9 cellular contexts compared by ENCODE assay signal in the genomic region with DNA sequence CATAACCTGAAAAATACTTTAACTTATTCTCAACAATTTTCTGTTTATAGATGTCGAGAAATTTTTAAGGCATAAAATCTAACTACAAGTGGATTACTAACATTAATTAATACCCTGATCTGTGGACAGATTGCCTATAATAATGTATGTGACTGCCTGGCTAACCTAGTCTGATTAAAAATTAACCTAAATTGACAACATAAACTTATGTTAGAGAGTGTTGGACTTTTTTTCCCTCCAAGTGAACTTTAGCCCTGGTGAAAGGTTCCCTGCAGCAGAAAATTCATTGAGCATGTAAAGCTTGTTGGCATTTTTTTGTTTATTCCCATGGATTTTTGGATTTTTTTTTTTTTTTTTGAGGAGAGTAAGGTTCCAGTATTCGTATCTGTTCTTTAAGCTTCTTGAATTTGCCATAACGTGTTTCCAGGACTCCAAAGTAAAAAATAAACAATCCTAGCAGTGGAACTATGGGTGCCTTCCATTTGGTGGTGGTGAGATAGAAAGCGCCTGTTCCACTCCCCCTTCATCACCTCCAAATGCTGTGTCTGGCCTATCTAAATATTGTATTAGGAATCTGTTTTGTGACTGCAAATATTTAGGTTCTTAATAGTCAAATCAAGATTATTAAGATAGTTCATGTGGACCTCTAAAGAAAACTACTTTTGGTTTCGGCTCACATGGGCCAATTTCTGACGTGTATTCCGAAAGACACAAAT. TPM values are rescaled to one million over a fixed set of nuclear protein-coding genes. Genes with fewer than 3 reads are reported as not detected.
DNase-seq lines count a peak whose midpoint lies in the region; ATAC-seq, FAIRE-seq and TF ChIP-seq lines count a peak whose summit lies in the region.
"Had no signal": no experiment of that assay in that cellular context is flagged by ENCODE, and none has a peak within 500 bp of the region (broad histone marks: within the 10 kb centered on the region; RNA-seq: fewer than 3 reads in every experiment).

No MANE protein-coding gene starts in this region.

- in situ Hi-C loops in transverse colon (cut with MboI; ENCODE audit: low pct_ligation_motif_present in 1 of 4, low pct_unique_long_range_greater_than_20kb in 1 of 4, low sequenced_read_pairs in 3 of 4) = loop anchor here in 3 of 4 donors (10.0 to 25.0 kb wide), 2 partner anchors 176 to 414 kb away; no protein-coding TSS in a partner anchor

- no peaks in the 10 kb centered on the region for H3K27me3 Mint-ChIP-seq in activated naive CD8-positive, alpha-beta T cell treated with anti-CD3 and anti-CD28 coated beads, Interleukin-2, amount 10 ng/mL, durations not matched to agents 7 days and 5 days
- peaks cover 4% of the 10 kb centered on the region for H3K27me3 Mint-ChIP-seq in activated naive CD8-positive, alpha-beta T cell treated with anti-CD3 and anti-CD28 coated beads for 36 hours
- H3K27me3 Mint-ChIP-seq: memory B cell had no signal

- 20% methylated on average over 7 of the region's 7 CpGs for WGBS in right lobe of liver (ENCODE audit: insufficient coverage, low coverage, low lambda C conversion rate, missing lambda C conversion rate)
- WGBS in transverse colon (ENCODE audit: low coverage in 1 of 2), 2 donors = 30 to 38% methylated on average over 7 of the region's 7 CpGs

- H3K4me3 ChIP-seq in breast epithelium (peak overlapping the region; percentile 43 to 68 (median 57)), right lobe of liver (peak overlapping the region; percentile 57 to 64 (median 61)), transverse colon (peak overlapping the region; percentile 40 to 75 (median 50))

- H3K9me3 ChIP-seq in breast epithelium (no peaks in the 10 kb centered on the region), right lobe of liver (no peaks in the 10 kb centered on the region), transverse colon (no peaks in the 10 kb centered on the region)

- no peak for TF ChIP-seq EP300 in transverse colon (IDR thresholded peaks at IDR 0.05; ENCODE audit: low read depth)

- ATAC-seq in activated naive CD8-positive, alpha-beta T cell treated with anti-CD3 and anti-CD28 coated beads, Interleukin-2, amount 10 ng/mL, durations not matched to agents 7 days and 5 days (ENCODE audit: low read depth) = no peak
- ATAC-seq in right lobe of liver = peak; percentile 46 to 60 (median 57)

- H3K36me3 ChIP-seq in breast epithelium = no peaks in the 10 kb centered on the region
- peaks cover 0 to 22% (median 15%) of the 10 kb centered on the region in 4 donors for H3K36me3 ChIP-seq in right lobe of liver
- peaks cover 0 to 15% (median 7%) of the 10 kb centered on the region in 4 donors for H3K36me3 ChIP-seq in transverse colon

- no peak for TF ChIP-seq POLR2A in breast epithelium (IDR thresholded peaks at IDR 0.05)
- TF ChIP-seq POLR2A in right lobe of liver (IDR thresholded peaks at IDR 0.05) = no peak
- TF ChIP-seq POLR2A in transverse colon (IDR thresholded peaks at IDR 0.05) = peak; percentile 40

- no peaks in the 10 kb centered on the region for H3K27me3 ChIP-seq in breast epithelium
- H3K27me3 ChIP-seq in right lobe of liver = no peaks in the 10 kb centered on the region
- no peaks in the 10 kb centered on the region for H3K27me3 ChIP-seq in transverse colon

- POLR2A ChIA-PET in activated naive CD8-positive, alpha-beta T cell treated with anti-CD3 and anti-CD28 coated beads, Interleukin-2, amount 10 ng/mL, durations not matched to agents 7 days and 5 days (lab: Charles Lee) = interaction anchor here (0.6 to 1.4 kb wide), 4 partner anchors 13 to 442 kb away, joined by 3 to 6 read pairs (median 4); a partner anchor contains a TSS

- FAIRE-seq in frontal cortex (lab: Jason Lieb, UNC) = no peak

- no peak for DNase-seq in activated naive CD8-positive, alpha-beta T cell treated with anti-CD3 and anti-CD28 coated beads, Interleukin-2, amount 10 ng/mL, durations not matched to agents 7 days and 5 days
- no peak for DNase-seq in activated naive CD8-positive, alpha-beta T cell treated with anti-CD3 and anti-CD28 coated beads for 36 hours
- DNase-seq in breast epithelium (ENCODE audit: low spot score in 2 of 2) = no peak
- no peak for DNase-seq in right lobe of liver
- DNase-seq in transverse colon = no peak
- no peak for DNase-seq in superior temporal gyrus (ENCODE audit: extremely low spot score)
- DNase-seq in COLO829 (ENCODE audit: low spot score) = no peak
- no peak for DNase-seq in frontal cortex (ENCODE audit: low spot score in 2 of 2)

- peaks cover 18% of the 10 kb centered on the region for H3K36me3 Mint-ChIP-seq in activated naive CD8-positive, alpha-beta T cell treated with anti-CD3 and anti-CD28 coated beads, Interleukin-2, amount 10 ng/mL, durations not matched to agents 7 days and 5 days
- peaks cover 22% of the 10 kb centered on the region for H3K36me3 Mint-ChIP-seq in activated naive CD8-positive, alpha-beta T cell treated with anti-CD3 and anti-CD28 coated beads for 36 hours
- H3K36me3 Mint-ChIP-seq: memory B cell had no signal

- TF ChIP-seq CTCF in breast epithelium (IDR thresholded peaks at IDR 0.05) (no peak), right lobe of liver (IDR thresholded peaks at IDR 0.05) (no peak), transverse colon (IDR thresholded peaks at IDR 0.05) (no peak)

- H3K27ac Mint-ChIP-seq in activated naive CD8-positive, alpha-beta T cell treated with anti-CD3 and anti-CD28 coated beads, Interleukin-2, amount 10 ng/mL, durations not matched to agents 7 days and 5 days = no peak overlapping the region
- H3K27ac Mint-ChIP-seq in activated naive CD8-positive, alpha-beta T cell treated with anti-CD3 and anti-CD28 coated beads for 36 hours = no peak overlapping the region
- H3K27ac Mint-ChIP-seq: memory B cell had no signal

- H3K4me1 ChIP-seq in breast epithelium = no peaks in the 10 kb centered on the region
- H3K4me1 ChIP-seq in right lobe of liver = peaks cover 0 to 15% (median 5%) of the 10 kb centered on the region in 4 donors
- H3K4me1 ChIP-seq in transverse colon = peaks cover 10 to 61% (median 46%) of the 10 kb centered on the region in 4 donors

- H3K4me1 Mint-ChIP-seq in activated naive CD8-positive, alpha-beta T cell treated with anti-CD3 and anti-CD28 coated beads, Interleukin-2, amount 10 ng/mL, durations not matched to agents 7 days and 5 days = peaks cover 37% of the 10 kb centered on the region
- H3K4me1 Mint-ChIP-seq in activated naive CD8-positive, alpha-beta T cell treated with anti-CD3 and anti-CD28 coated beads for 36 hours = peaks cover 36% of the 10 kb centered on the region

- intact Hi-C loops in breast epithelium (cut with DNase I; ENCODE audit: low total_unique reads) = loop anchor here (10.0 kb wide), 1 partner anchor 176 kb away; no protein-coding TSS in a partner anchor
- intact Hi-C loops in right lobe of liver (cut with DNase I) = loop anchor here in 1 of 2 donors (10.0 kb wide), 1 partner anchor 176 kb away; no protein-coding TSS in a partner anchor
- intact Hi-C loops in transverse colon (cut with DNase I; ENCODE audit: low total_unique reads) = loop anchor here (10.0 kb wide), 1 partner anchor 426 kb away; no protein-coding TSS in a partner anchor

- no peaks in the 10 kb centered on the region for H3K9me3 Mint-ChIP-seq in activated naive CD8-positive, alpha-beta T cell treated with anti-CD3 and anti-CD28 coated beads, Interleukin-2, amount 10 ng/mL, durations not matched to agents 7 days and 5 days
- H3K9me3 Mint-ChIP-seq in activated naive CD8-positive, alpha-beta T cell treated with anti-CD3 and anti-CD28 coated beads for 36 hours = no peaks in the 10 kb centered on the region
- H3K9me3 Mint-ChIP-seq: memory B cell had no signal

- H3K27ac ChIP-seq in breast epithelium (peak overlapping the region; percentile 65 to 91), right lobe of liver (peak overlapping the region; percentile 68 to 82 (median 82)), transverse colon (peak overlapping the region; percentile 84 to 94 (median 90))

- H3K4me3 Mint-ChIP-seq in activated naive CD8-positive, alpha-beta T cell treated with anti-CD3 and anti-CD28 coated beads, Interleukin-2, amount 10 ng/mL, durations not matched to agents 7 days and 5 days = peak overlapping the region; percentile 18
- H3K4me3 Mint-ChIP-seq in activated naive CD8-positive, alpha-beta T cell treated with anti-CD3 and anti-CD28 coated beads for 36 hours = no peak overlapping the region

RNA-seq across cellular contexts. Expression of a gene that starts 36.1 kb away (rescaled TPM):
- 10 to 100 TPM; 20.3 to 22.7 TPM for total RNA-seq in activated naive CD8-positive, alpha-beta T cell treated with anti-CD3 and anti-CD28 coated beads, Interleukin-2, amount 10 ng/mL, durations not matched to agents 7 days and 5 days
- total RNA-seq in activated naive CD8-positive, alpha-beta T cell treated with anti-CD3 and anti-CD28 coated beads for 36 hours = 10 to 100 TPM; 30.6 to 30.7 TPM
- total RNA-seq in breast epithelium (100 to 1,000 TPM in 2 of 3 donors, 10 to 100 TPM in 1; 87.2 to 179 (median 145) TPM), right lobe of liver (10 to 100 TPM; 23.0 to 64.5 (median 38.5) TPM), transverse colon (100 to 1,000 TPM in 3 of 4 donors, 10 to 100 TPM in 1; 90.0 to 311 (median 289) TPM), frontal cortex (29.3 TPM)

RNA-seq across cellular contexts. Expression of a gene that starts 43.9 kb away (rescaled TPM):
- not detected for total RNA-seq in activated naive CD8-positive, alpha-beta T cell treated with anti-CD3 and anti-CD28 coated beads, Interleukin-2, amount 10 ng/mL, durations not matched to agents 7 days and 5 days
- total RNA-seq in activated naive CD8-positive, alpha-beta T cell treated with anti-CD3 and anti-CD28 coated beads for 36 hours = not detected
- 1 to 10 TPM in 2 of 3 donors, not detected in 1; 1.6 to 1.9 TPM for total RNA-seq in breast epithelium
- not detected for total RNA-seq in right lobe of liver
- 10 to 100 TPM in 3 of 4 donors, under 1 TPM in 1; 0.40 to 78.1 (median 49.0) TPM for total RNA-seq in transverse colon
- total RNA-seq in frontal cortex = not detected

RNA-seq across cellular contexts. Expression of a gene that starts 50.9 kb away (rescaled TPM):
- not detected for total RNA-seq in activated naive CD8-positive, alpha-beta T cell treated with anti-CD3 and anti-CD28 coated beads, Interleukin-2, amount 10 ng/mL, durations not matched to agents 7 days and 5 days
- total RNA-seq in activated naive CD8-positive, alpha-beta T cell treated with anti-CD3 and anti-CD28 coated beads for 36 hours = not detected
- total RNA-seq in breast epithelium (10 to 100 TPM in 2 of 3 donors, not detected in 1; 31.0 to 31.1 TPM), right lobe of liver (not detected), transverse colon (not detected), frontal cortex (not detected)
